ENCODE assay signal across 17 cellular contexts in the genomic region with DNA sequence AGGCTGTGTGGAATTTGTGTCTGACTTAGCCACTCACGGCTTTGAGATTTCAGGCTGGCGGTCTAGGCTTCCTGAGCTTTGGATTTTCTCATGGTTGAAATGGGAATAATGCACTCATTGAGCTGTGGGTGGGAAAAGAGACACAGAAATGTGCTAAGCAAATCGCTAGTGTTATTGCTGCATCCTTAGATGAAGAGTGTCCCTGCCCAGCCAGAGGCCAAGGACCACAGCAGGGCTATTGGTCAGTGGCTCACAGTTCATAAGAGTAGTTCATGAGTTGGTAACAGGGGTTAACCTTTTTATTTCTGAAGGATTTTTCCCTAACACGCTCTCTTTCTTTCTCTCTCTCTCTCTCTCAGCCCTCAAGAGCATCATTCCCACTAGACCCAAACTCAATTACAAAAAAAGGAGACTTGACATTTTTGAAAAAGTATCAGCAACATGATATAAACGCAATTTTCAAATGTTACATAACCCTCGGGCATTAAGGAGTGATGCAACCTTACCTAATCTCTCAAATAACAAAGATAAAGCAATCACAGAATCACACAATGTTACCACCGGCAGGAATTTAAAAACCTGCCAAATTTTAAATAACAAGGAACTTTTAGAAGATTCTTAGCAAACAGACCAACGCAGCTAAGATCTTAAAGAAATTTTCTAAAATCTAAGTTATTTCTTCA. TPM values are rescaled to one million over a fixed set of nuclear protein-coding genes. Genes with fewer than 3 reads are reported as not detected.
DNase-seq lines count a peak whose midpoint lies in the region; ATAC-seq and TF ChIP-seq lines count a peak whose summit lies in the region.
"Had no signal": no experiment of that assay in that cellular context is flagged by ENCODE, and none has a peak within 500 bp of the region (broad histone marks: within the 10 kb centered on the region; RNA-seq: fewer than 3 reads in every experiment).

No MANE protein-coding gene starts in this region.

- H3K4me3 ChIP-seq in right cardiac atrium (ENCODE audit: low read length) = no peak overlapping the region
- H3K4me3 ChIP-seq in thyroid gland (replicated peaks in 1 of 3) = no peak overlapping the region
- H3K4me3 ChIP-seq: MG63 had no signal

- H3K4me1 ChIP-seq in right cardiac atrium (ENCODE audit: control insufficient read depth, insufficient read depth, low read length) (no peaks in the 10 kb centered on the region), thyroid gland (peaks cover 39 to 45% of the 10 kb centered on the region in 2 donors)

- H3K36me3 ChIP-seq in thyroid gland = no peaks in the 10 kb centered on the region
- H3K36me3 ChIP-seq: MG63 had no signal

- TF ChIP-seq POLR2A in thyroid gland (IDR thresholded peaks at IDR 0.05) = no peak

- 44% methylated on average over 8 of the region's 8 CpGs for WGBS in right cardiac atrium
- 49 to 50% methylated on average over 8 of the region's 8 CpGs for WGBS in thyroid gland, 2 donors

- H3K27ac ChIP-seq in right cardiac atrium (ENCODE audit: low read length) (no peak overlapping the region), thyroid gland (peak overlapping the region; percentile 50 to 83 (median 73))
- H3K27ac ChIP-seq: KMS-11 had no signal

- H3K27me3 Mint-ChIP-seq in WTC11 (ENCODE audit: low read depth) = no peaks in the 10 kb centered on the region; the same call in 1 of the 2 replicates
- peaks cover 5% of the 10 kb centered on the region for H3K27me3 Mint-ChIP-seq in stimulated activated memory B cell treated with anti-CD40 and anti-IgM and Interleukin-4, amounts not matched to agents 10 μg/mL and 1 μg/mL and 100 μg/mL, for 72 hours

- POLR2A ChIA-PET in WTC11 (lab: Charles Lee) = no interaction called here

- peaks cover 49% of the 10 kb centered on the region for H3K4me1 Mint-ChIP-seq in WTC11
- peaks cover 5% of the 10 kb centered on the region for H3K4me1 Mint-ChIP-seq in stimulated activated memory B cell treated with anti-CD40 and anti-IgM and Interleukin-4, amounts not matched to agents 10 μg/mL and 1 μg/mL and 100 μg/mL, for 72 hours
- H3K4me1 Mint-ChIP-seq: CD4-positive, alpha-beta memory T cell had no signal

- H3K36me3 Mint-ChIP-seq in WTC11 = peaks cover 4% of the 10 kb centered on the region; the same call in 1 of the 2 replicates
- no peaks in the 10 kb centered on the region for H3K36me3 Mint-ChIP-seq in stimulated activated memory B cell treated with anti-CD40 and anti-IgM and Interleukin-4, amounts not matched to agents 10 μg/mL and 1 μg/mL and 100 μg/mL, for 72 hours
- H3K36me3 Mint-ChIP-seq: CD4-positive, alpha-beta memory T cell had no signal

- TF ChIP-seq CTCF in WTC11 (IDR thresholded peaks at IDR 0.05) (no peak), thyroid gland (IDR thresholded peaks at IDR 0.05) (no peak)

- CTCF ChIA-PET in WTC11 (lab: Charles Lee) = interaction anchor here (2.0 kb wide), 1 partner anchor 22 kb away, joined by 9 read pairs; no protein-coding TSS in a partner anchor

- ATAC-seq in Right ventricle myocardium inferior (peak; percentile 75), WTC11 (no peak; the same call in 1 of the 2 replicates), right cardiac atrium (peak; percentile 64 to 72), HG02610 (IDR thresholded peaks at IDR 0.05; ENCODE audit: unreplicated experiment) (no peak)
- no peak for ATAC-seq in stimulated activated memory B cell treated with anti-CD40 and anti-IgM and Interleukin-4, amounts not matched to agents 10 μg/mL and 1 μg/mL and 100 μg/mL, for 72 hours

- intact Hi-C loops in Right ventricle myocardium inferior (cut with DNase I) = no loop called here
- intact Hi-C loops in cardiac septum (cut with DNase I) = no loop called here
- intact Hi-C loops in right cardiac atrium (cut with DNase I) = no loop called here
- intact Hi-C loops in thyroid gland (cut with DNase I) = no loop called here

- H3K9me3 Mint-ChIP-seq in WTC11 = peaks cover 8% of the 10 kb centered on the region
- H3K9me3 Mint-ChIP-seq in stimulated activated memory B cell treated with anti-CD40 and anti-IgM and Interleukin-4, amounts not matched to agents 10 μg/mL and 1 μg/mL and 100 μg/mL, for 72 hours = no peaks in the 10 kb centered on the region

- no peaks in the 10 kb centered on the region for H3K27me3 ChIP-seq in right cardiac atrium (ENCODE audit: control insufficient read depth, insufficient read depth)
- no peaks in the 10 kb centered on the region for H3K27me3 ChIP-seq in thyroid gland

- H3K9me3 ChIP-seq in right cardiac atrium (ENCODE audit: control insufficient read depth, low read length) (no peaks in the 10 kb centered on the region), thyroid gland (no peaks in the 10 kb centered on the region)
- H3K9me3 ChIP-seq: MG63 had no signal

- peak overlapping the region; percentile 91 for H3K27ac Mint-ChIP-seq in WTC11
- H3K27ac Mint-ChIP-seq in stimulated activated memory B cell treated with anti-CD40 and anti-IgM and Interleukin-4, amounts not matched to agents 10 μg/mL and 1 μg/mL and 100 μg/mL, for 72 hours = no peak overlapping the region
- H3K27ac Mint-ChIP-seq: CD4-positive, alpha-beta memory T cell had no signal

- H3K4me3 Mint-ChIP-seq in WTC11 = no peak overlapping the region
- no peak overlapping the region for H3K4me3 Mint-ChIP-seq in stimulated activated memory B cell treated with anti-CD40 and anti-IgM and Interleukin-4, amounts not matched to agents 10 μg/mL and 1 μg/mL and 100 μg/mL, for 72 hours
- H3K4me3 Mint-ChIP-seq: CD4-positive, alpha-beta memory T cell had no signal

- DNase-seq in Right ventricle myocardium inferior (ENCODE audit: missing footprints) = no peak
- no peak for DNase-seq in cardiac septum (ENCODE audit: low spot score)
- no peak for DNase-seq in WTC11 (ENCODE audit: low spot score)
- DNase-seq in right cardiac atrium = peak in 1 of 3 donors; percentile 47
- DNase-seq in thyroid gland = peak in 1 of 2 donors; percentile 1
- no peak for DNase-seq in hippocampal formation (lab: John Stamatoyannopoulos, UW)
- DNase-seq: 8988T; CD4-positive, alpha-beta memory T cell; MG63; NCI-H1092; NCI-H146; NCI-H2081 treated with DMSO at 0.1 percent for 48 hours; NCI-H524 had no signal

TF ChIP-seq in WTC11, 78 proteins besides CTCF, POLR2A, EP300 and RAD21:
- TF ChIP-seq OVOL2 (CRISPR knock-in tag; IDR thresholded peaks at IDR 0.05; ENCODE audit: borderline replicate concordance) (no peak), IRF1 (CRISPR knock-in tag; IDR thresholded peaks at IDR 0.05) (no peak), ELF4 (CRISPR knock-in tag; IDR thresholded peaks at IDR 0.05; ENCODE audit: low read depth) (no peak)
TF ChIP-seq in WTC11: peak in this region for 0.

RNA-seq across cellular contexts. Expression of gene RMST, which starts 36.7 kb away (rescaled TPM):
- 1.1 TPM for total RNA-seq in Right ventricle myocardium inferior
- 3.3 TPM for total RNA-seq in cardiac septum
- total RNA-seq in WTC11 (2021) = 50.8 to 55.0 TPM (median 54.2 TPM) in 3 replicates
- 10 to 100 TPM in 3 of 4 donors, 1 to 10 TPM in 1; 8.0 to 19.9 (median 15.8) TPM for total RNA-seq in right cardiac atrium
- 0.91 TPM for polyA plus RNA-seq in right cardiac atrium
- total RNA-seq in thyroid gland = 1,000 to 10,000 TPM; 1,352 to 4,044 (median 2,415) TPM
- total RNA-seq: CD4-positive, alpha-beta memory T cell had no signal
- polyA plus RNA-seq: BJ; CD4-positive, alpha-beta memory T cell had no signal

Comparison
In these comparisons a context has a peak if more than half of its experiments do, and no peak if none do; other contexts are left out.
1. ATAC-seq: peak in Right ventricle myocardium inferior (single experiment) and right cardiac atrium (2 of 2); none in WTC11 (single experiment), stimulated activated memory B cell treated with anti-CD40 and anti-IgM and Interleukin-4, amounts not matched to agents 10 μg/mL and 1 μg/mL and 100 μg/mL, for 72 hours (single experiment) and HG02610 (single experiment).
2. RNA of gene RMST, which starts 36.7 kb away (total RNA-seq): 1,352 to 4,044 TPM in thyroid gland; 50.8 to 55.0 TPM in WTC11, 8.0 to 19.9 TPM in right cardiac atrium, 3.3 TPM in cardiac septum (single experiment) and 1.1 TPM in Right ventricle myocardium inferior (single experiment); every median in the first group is over 10 times any median in the second.